ENCODE assay signal across 20 cellular contexts in genomic region chrX:25016361-25016671, GRCh38. TPM values are rescaled to one million over a fixed set of nuclear protein-coding genes. Genes with fewer than 3 reads are reported as not detected.
A peak's percentile ranks its signal among the peaks of the same experiment; 100 is the strongest.
DNase-seq lines count a peak whose midpoint lies in the region; ATAC-seq lines count a peak whose summit lies in the region.
"Had no signal": no experiment of that assay in that cellular context is flagged by ENCODE, and none has a peak within 500 bp of the region (broad histone marks: within the 10 kb centered on the region; RNA-seq: fewer than 3 reads in every experiment).

No MANE protein-coding gene starts in this region.

- peaks cover 24% of the 10 kb centered on the region for H3K4me1 Mint-ChIP-seq in activated naive CD8-positive, alpha-beta T cell (ENCODE audit: low read depth)
- peaks cover 10% of the 10 kb centered on the region for H3K4me1 Mint-ChIP-seq in activated naive CD8-positive, alpha-beta T cell treated with anti-CD3 and anti-CD28 coated beads for 36 hours
- H3K4me1 Mint-ChIP-seq in activated T-helper 17 cell treated with anti-CD3 and anti-CD28 coated beads, Interleukin-2, amount 50 U/mL, for 72 hours: no peaks in the 10 kb centered on the region
- peaks cover 17 to 36% of the 10 kb centered on the region in 2 donors for H3K4me1 Mint-ChIP-seq in stimulated activated naive B cell treated with anti-CD40 and anti-IgM and Interleukin-4, amounts not matched to agents 10 μg/mL and 1 μg/mL and 100 μg/mL, for 72 hours
- peaks cover 24% of the 10 kb centered on the region for H3K4me1 Mint-ChIP-seq in activated T-cell treated with anti-CD3 and anti-CD28 coated beads, Interleukin-2, amount 50 U/mL, for 24 hours (ENCODE audit: low read depth)

- peaks cover 98% of the 10 kb centered on the region for H3K27me3 ChIP-seq in iPS-20b (ENCODE audit: insufficient read depth, low read length)

- peaks cover 8% of the 10 kb centered on the region for H3K27me3 Mint-ChIP-seq in activated naive CD8-positive, alpha-beta T cell
- H3K27me3 Mint-ChIP-seq in activated naive CD8-positive, alpha-beta T cell treated with anti-CD3 and anti-CD28 coated beads for 36 hours: peaks cover 78% of the 10 kb centered on the region
- peaks cover 23% of the 10 kb centered on the region for H3K27me3 Mint-ChIP-seq in activated T-helper 17 cell treated with anti-CD3 and anti-CD28 coated beads, Interleukin-2, amount 50 U/mL, for 72 hours
- peaks cover 54 to 56% of the 10 kb centered on the region in 2 donors for H3K27me3 Mint-ChIP-seq in stimulated activated naive B cell treated with anti-CD40 and anti-IgM and Interleukin-4, amounts not matched to agents 10 μg/mL and 1 μg/mL and 100 μg/mL, for 72 hours
- peaks cover 82% of the 10 kb centered on the region for H3K27me3 Mint-ChIP-seq in activated T-cell treated with anti-CD3 and anti-CD28 coated beads, Interleukin-2, amount 50 U/mL, for 24 hours

- no peak for ATAC-seq in activated T-helper 17 cell treated with anti-CD3 and anti-CD28 coated beads, Interleukin-2, amount 50 U/mL, for 72 hours (replicated peaks)
- ATAC-seq in stimulated activated naive B cell treated with anti-CD40 and anti-IgM and Interleukin-4, amounts not matched to agents 10 μg/mL and 1 μg/mL and 100 μg/mL, for 72 hours (replicated peaks): no peak
- no peak for ATAC-seq in GM21737 (IDR thresholded peaks at IDR 0.05; ENCODE audit: unreplicated experiment)
- no peak for ATAC-seq in HG03571 (IDR thresholded peaks at IDR 0.05; ENCODE audit: unreplicated experiment)

- H3K4me3 Mint-ChIP-seq in activated naive CD8-positive, alpha-beta T cell: peak overlapping the region; percentile 17
- H3K4me3 Mint-ChIP-seq in activated naive CD8-positive, alpha-beta T cell treated with anti-CD3 and anti-CD28 coated beads for 36 hours: no peak overlapping the region
- peak overlapping the region; percentile 33 for H3K4me3 Mint-ChIP-seq in activated T-helper 17 cell treated with anti-CD3 and anti-CD28 coated beads, Interleukin-2, amount 50 U/mL, for 72 hours
- H3K4me3 Mint-ChIP-seq in stimulated activated naive B cell treated with anti-CD40 and anti-IgM and Interleukin-4, amounts not matched to agents 10 μg/mL and 1 μg/mL and 100 μg/mL, for 72 hours: no peak overlapping the region
- no peak overlapping the region for H3K4me3 Mint-ChIP-seq in activated T-cell treated with anti-CD3 and anti-CD28 coated beads, Interleukin-2, amount 50 U/mL, for 24 hours

- no peaks in the 10 kb centered on the region; the same call in 1 of the 2 replicates for H3K4me1 ChIP-seq in iPS-20b (ENCODE audit: insufficient read depth, low read length)

- no peak overlapping the region for H3K27ac ChIP-seq in iPS-20b (ENCODE audit: low read length)
- H3K27ac ChIP-seq: BLaER1 treated with 17β-estradiol and CSF1 and Interleukin-3, amounts not matched to agents 10 nM and 100 nM; left lung; suprapubic skin; vagina had no signal

- no peaks in the 10 kb centered on the region for H3K36me3 Mint-ChIP-seq in activated naive CD8-positive, alpha-beta T cell
- peaks cover 2% of the 10 kb centered on the region for H3K36me3 Mint-ChIP-seq in activated naive CD8-positive, alpha-beta T cell treated with anti-CD3 and anti-CD28 coated beads for 36 hours
- peaks cover 6% of the 10 kb centered on the region for H3K36me3 Mint-ChIP-seq in activated T-helper 17 cell treated with anti-CD3 and anti-CD28 coated beads, Interleukin-2, amount 50 U/mL, for 72 hours (ENCODE audit: low read depth)
- H3K36me3 Mint-ChIP-seq in stimulated activated naive B cell treated with anti-CD40 and anti-IgM and Interleukin-4, amounts not matched to agents 10 μg/mL and 1 μg/mL and 100 μg/mL, for 72 hours: peaks cover 3 to 8% of the 10 kb centered on the region in 2 donors
- H3K36me3 Mint-ChIP-seq in activated T-cell treated with anti-CD3 and anti-CD28 coated beads, Interleukin-2, amount 50 U/mL, for 24 hours (ENCODE audit: low read depth): no peaks in the 10 kb centered on the region

- H3K9me3 Mint-ChIP-seq in activated naive CD8-positive, alpha-beta T cell (ENCODE audit: low read depth): no peaks in the 10 kb centered on the region
- no peaks in the 10 kb centered on the region for H3K9me3 Mint-ChIP-seq in activated naive CD8-positive, alpha-beta T cell treated with anti-CD3 and anti-CD28 coated beads for 36 hours
- H3K9me3 Mint-ChIP-seq in activated T-helper 17 cell treated with anti-CD3 and anti-CD28 coated beads, Interleukin-2, amount 50 U/mL, for 72 hours: no peaks in the 10 kb centered on the region
- H3K9me3 Mint-ChIP-seq in stimulated activated naive B cell treated with anti-CD40 and anti-IgM and Interleukin-4, amounts not matched to agents 10 μg/mL and 1 μg/mL and 100 μg/mL, for 72 hours: no peaks in the 10 kb centered on the region
- H3K9me3 Mint-ChIP-seq in activated T-cell treated with anti-CD3 and anti-CD28 coated beads, Interleukin-2, amount 50 U/mL, for 24 hours: no peaks in the 10 kb centered on the region

- H3K27ac Mint-ChIP-seq in activated naive CD8-positive, alpha-beta T cell: no peak overlapping the region
- no peak overlapping the region for H3K27ac Mint-ChIP-seq in activated naive CD8-positive, alpha-beta T cell treated with anti-CD3 and anti-CD28 coated beads for 36 hours
- H3K27ac Mint-ChIP-seq in activated T-helper 17 cell treated with anti-CD3 and anti-CD28 coated beads, Interleukin-2, amount 50 U/mL, for 72 hours: no peak overlapping the region
- peak overlapping the region; percentile 37 for H3K27ac Mint-ChIP-seq in stimulated activated naive B cell treated with anti-CD40 and anti-IgM and Interleukin-4, amounts not matched to agents 10 μg/mL and 1 μg/mL and 100 μg/mL, for 72 hours
- H3K27ac Mint-ChIP-seq in activated T-cell treated with anti-CD3 and anti-CD28 coated beads, Interleukin-2, amount 50 U/mL, for 24 hours: no peak overlapping the region

- no peaks in the 10 kb centered on the region for H3K36me3 ChIP-seq in iPS-20b (ENCODE audit: insufficient read depth, low read depth, low read length)
- H3K36me3 ChIP-seq: BLaER1 treated with 17β-estradiol and CSF1 and Interleukin-3, amounts not matched to agents 10 nM and 100 nM; gastrocnemius medialis; left lung; suprapubic skin; vagina had no signal

- peak overlapping the region; percentile 49; the same call in 1 of the 2 replicates for H3K4me3 ChIP-seq in iPS-20b (ENCODE audit: low read length)
- H3K4me3 ChIP-seq: BLaER1 treated with 17β-estradiol and CSF1 and Interleukin-3, amounts not matched to agents 10 nM and 100 nM; left lung; suprapubic skin; vagina had no signal

- H3K9me3 ChIP-seq in iPS-20b (ENCODE audit: insufficient read depth, low read depth, low read length): no peaks in the 10 kb centered on the region
- H3K9me3 ChIP-seq: gastrocnemius medialis, left lung, suprapubic skin, vagina had no signal

- H3K9ac ChIP-seq in iPS-20b (ENCODE audit: low read depth, low read length): no peak overlapping the region
- H3K9ac ChIP-seq: BLaER1 treated with 17β-estradiol and CSF1 and Interleukin-3, amounts not matched to agents 10 nM and 100 nM had no signal

- no peak for DNase-seq in activated naive CD8-positive, alpha-beta T cell treated with anti-CD3 and anti-CD28 coated beads for 36 hours
- no peak for DNase-seq in stimulated activated naive B cell treated with anti-CD40 and anti-IgM and Interleukin-4, amounts not matched to agents 10 μg/mL and 1 μg/mL and 100 μg/mL, for 72 hours
- no peak for DNase-seq in activated T-cell treated with anti-CD3 and anti-CD28 coated beads, Interleukin-2, amount 50 U/mL, for 24 hours
- DNase-seq: activated CD8-positive, alpha-beta memory T cell treated with anti-CD3 and anti-CD28 coated beads, Interleukin-2, amount 50 U/mL, for 4 hours; activated gamma-delta T cell treated with Interleukin-2 at 50 U/mL for 16 hours; amniotic stem cell; KG1; NCI-H1694 treated with DMSO at 0.1 percent for 48 hours; NCI-H748 treated with DMSO at 0.1 percent for 48 hours had no signal

RNA-seq across cellular contexts. Expression of gene ARX, which starts 0.6 kb away (rescaled TPM):
- total RNA-seq in activated naive CD8-positive, alpha-beta T cell treated with anti-CD3 and anti-CD28 coated beads for 36 hours: not detected
- not detected for total RNA-seq in activated T-helper 17 cell treated with anti-CD3 and anti-CD28 coated beads, Interleukin-2, amount 50 U/mL, for 72 hours
- total RNA-seq: omental fat pad, vagina had no signal

Comparison
In these comparisons a context has a peak if more than half of its experiments do, and no peak if none do; other contexts are left out.
1. H3K4me3 Mint-ChIP-seq: peak in activated naive CD8-positive, alpha-beta T cell (single experiment) and activated T-helper 17 cell treated with anti-CD3 and anti-CD28 coated beads, Interleukin-2, amount 50 U/mL, for 72 hours (single experiment); none in activated naive CD8-positive, alpha-beta T cell treated with anti-CD3 and anti-CD28 coated beads for 36 hours (single experiment), stimulated activated naive B cell treated with anti-CD40 and anti-IgM and Interleukin-4, amounts not matched to agents 10 μg/mL and 1 μg/mL and 100 μg/mL, for 72 hours (0 of 2) and activated T-cell treated with anti-CD3 and anti-CD28 coated beads, Interleukin-2, amount 50 U/mL, for 24 hours (single experiment).